In the genomic region with DNA sequence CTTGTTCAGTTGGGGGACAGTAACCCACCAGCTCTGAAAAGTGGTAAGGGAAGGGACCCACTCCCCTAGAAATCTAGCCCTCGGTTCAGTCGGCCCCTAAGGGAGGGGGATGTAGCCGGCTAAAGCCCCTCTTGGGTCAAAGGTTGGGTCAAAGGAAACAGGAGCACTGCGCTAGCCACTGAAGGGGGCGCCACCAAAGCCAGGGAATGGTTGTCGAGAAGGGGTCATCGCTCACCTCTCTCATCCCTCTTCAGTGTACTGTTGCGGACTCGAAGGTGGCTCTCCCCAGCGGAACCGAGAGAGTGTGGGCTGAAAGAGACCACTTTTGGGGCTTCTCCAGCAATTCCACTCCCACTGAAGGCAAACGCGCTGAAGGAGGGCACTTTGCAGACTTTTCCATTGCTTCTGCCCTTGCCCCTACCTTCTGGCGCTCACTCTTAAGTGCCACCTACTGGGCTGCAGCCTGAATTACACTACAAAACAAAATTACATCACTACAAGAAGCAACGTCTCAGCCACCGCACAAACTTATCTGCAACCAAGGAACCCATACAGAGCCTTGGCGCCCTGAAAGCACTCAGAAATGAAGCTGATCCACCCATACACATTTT, we compare ENCODE assay signal across 9 cellular contexts.
DNase-seq lines count a peak whose midpoint lies in the region; ATAC-seq, FAIRE-seq and TF ChIP-seq lines count a peak whose summit lies in the region.
"Had no signal": no experiment of that assay in that cellular context is flagged by ENCODE, and none has a peak within 500 bp of the region (broad histone marks: within the 10 kb centered on the region; RNA-seq: fewer than 3 reads in every experiment).

No MANE protein-coding gene starts in this region.

- H4K20me1 ChIP-seq in MM.1S (ENCODE audit: insufficient read depth, low read length) (no peaks in the 10 kb centered on the region), fibroblast of lung (ENCODE audit: control insufficient read depth, extremely low read depth, insufficient read depth, low read length) (no peaks in the 10 kb centered on the region)

- no peak for DNase-seq in AG09319 (ENCODE audit: extremely low read depth, low read depth)
- no peak for DNase-seq in GM13977 (ENCODE audit: low spot score)
- DNase-seq in MM.1S: peak; percentile 45
- DNase-seq in fibroblast of lung (ENCODE audit: low read depth in 2 of 2): peak in 1 of 2 donors; percentile 15
- DNase-seq in NCI-H524 (lab: John Stamatoyannopoulos, UW): no peak
- no peak for DNase-seq in small intestine
- DNase-seq in NCI-H2227 treated with DMSO at 0.1 percent for 48 hours (lab: John Stamatoyannopoulos, UW): no peak
- DNase-seq: stimulated activated naive CD4-positive, alpha-beta T cell had no signal

- no peak for FAIRE-seq in small intestine (lab: Jason Lieb, UNC)

- no peak overlapping the region for H3K9ac ChIP-seq in MM.1S (ENCODE audit: low read length)
- H3K9ac ChIP-seq in fibroblast of lung (ENCODE audit: insufficient read depth, low read length): no peak overlapping the region

- H3K4me1 ChIP-seq in MM.1S (ENCODE audit: low read length): peaks cover 10% of the 10 kb centered on the region; the same call in 1 of the 2 replicates
- no peaks in the 10 kb centered on the region for H3K4me1 ChIP-seq in fibroblast of lung (ENCODE audit: control insufficient read depth, extremely low read depth, insufficient read depth, low read length)
- H3K4me1 ChIP-seq in small intestine (ENCODE audit: control insufficient read depth in 2 of 2, insufficient read depth in 1 of 2, low read depth in 1 of 2, low read length in 1 of 2): no peaks in the 10 kb centered on the region

- WGBS in small intestine, 3 donors: 88 to 92% (median 90%) methylated on average over 17 of the region's 17 CpGs

- no peaks in the 10 kb centered on the region for H3K9me2 ChIP-seq in MM.1S (replicated peaks; ENCODE audit: insufficient read depth, low read length)

- H3K27me3 ChIP-seq in MM.1S (replicated peaks; ENCODE audit: insufficient read depth, low read length) (no peaks in the 10 kb centered on the region), fibroblast of lung (ENCODE audit: control insufficient read depth, insufficient read depth, low read length) (no peaks in the 10 kb centered on the region), small intestine (ENCODE audit: control insufficient read depth in 2 of 2, insufficient read depth in 2 of 2, low read length in 2 of 2) (no peaks in the 10 kb centered on the region)

- H3F3A ChIP-seq in MM.1S (ENCODE audit: insufficient read depth, low read length): no peaks in the 10 kb centered on the region

- no peak overlapping the region for H3K4me2 ChIP-seq in MM.1S (ENCODE audit: low read depth, low read length)
- no peak overlapping the region for H3K4me2 ChIP-seq in fibroblast of lung (ENCODE audit: extremely low read depth, insufficient read depth, low read length)

- H3K79me2 ChIP-seq in MM.1S (ENCODE audit: low read length) (no peaks in the 10 kb centered on the region), fibroblast of lung (ENCODE audit: control insufficient read depth, insufficient read depth, low read length) (no peaks in the 10 kb centered on the region)

- no peaks in the 10 kb centered on the region for H3K9me3 ChIP-seq in MM.1S (replicated peaks; ENCODE audit: insufficient read depth, low read length)
- no peaks in the 10 kb centered on the region for H3K9me3 ChIP-seq in fibroblast of lung (ENCODE audit: control insufficient read depth, insufficient read depth, low read depth, low read length)
- H3K9me3 ChIP-seq in small intestine (ENCODE audit: control insufficient read depth, low read depth): no peaks in the 10 kb centered on the region

- in situ Hi-C loops in GM13977 (cut with MboI; ENCODE audit: low pct_unique_long_range_greater_than_20kb, low sequenced_read_pairs, unreplicated experiment): no loop called here

- TF ChIP-seq CTCF in AG09319 (IDR thresholded peaks at IDR 0.05; ENCODE audit: low read depth, low read length): peak; percentile 61
- TF ChIP-seq CTCF in GM13977 (IDR thresholded peaks at IDR 0.05; ENCODE audit: extremely low read depth, insufficient read depth, missing control alignments): peak; percentile 46
- peak; percentile 72 for TF ChIP-seq CTCF in MM.1S (IDR thresholded peaks at IDR 0.05; ENCODE audit: low read length)
- peak; percentile 43 to 55 for TF ChIP-seq CTCF in fibroblast of lung (conservative IDR thresholded peaks at IDR 0.05 in 1 of 2, IDR thresholded peaks at IDR 0.05 in 1 of 2; ENCODE audit: low read depth in 1 of 2, low read length in 2 of 2)

- H3K27ac ChIP-seq in MM.1S (ENCODE audit: low read length) (no peak overlapping the region), fibroblast of lung (ENCODE audit: insufficient read depth, low read length) (no peak overlapping the region), small intestine (ENCODE audit: low read depth in 1 of 2, low read length in 1 of 2) (no peak overlapping the region)

- no peaks in the 10 kb centered on the region for H3K36me3 ChIP-seq in MM.1S (replicated peaks; ENCODE audit: insufficient read depth, low read length)
- no peaks in the 10 kb centered on the region for H3K36me3 ChIP-seq in fibroblast of lung (ENCODE audit: control insufficient read depth, insufficient read depth, low read length)
- H3K36me3 ChIP-seq in small intestine (ENCODE audit: control insufficient read depth in 2 of 2, insufficient read depth in 2 of 2, low read length in 2 of 2): no peaks in the 10 kb centered on the region

- H2AFZ ChIP-seq in MM.1S (ENCODE audit: low read length) (no peak overlapping the region), fibroblast of lung (ENCODE audit: low read length) (no peak overlapping the region)

- no peak overlapping the region for H3K4me3 ChIP-seq in MM.1S (ENCODE audit: low read length)
- H3K4me3 ChIP-seq in fibroblast of lung (replicated peaks in 1 of 4; ENCODE audit: control extremely low read depth in 1 of 4, insufficient read depth in 1 of 4, low read depth in 3 of 4, low read length in 4 of 4): no peak overlapping the region
- H3K4me3 ChIP-seq in small intestine (ENCODE audit: low read depth in 1 of 2, low read length in 2 of 2): no peak overlapping the region

- no peak for ATAC-seq in HG03135 (IDR thresholded peaks at IDR 0.05; ENCODE audit: unreplicated experiment)
